ENCODE assay signal across 8 cellular contexts in genomic region chrX:129540725-129541184, GRCh38. TPM values are rescaled to one million over a fixed set of nuclear protein-coding genes. Genes with fewer than 3 reads are reported as not detected.
DNase-seq lines count a peak whose midpoint lies in the region; ATAC-seq and TF ChIP-seq lines count a peak whose summit lies in the region.

No MANE protein-coding gene starts in this region.

- peak; percentile 44 for DNase-seq in NCI-H748 (lab: John Stamatoyannopoulos, UW; ENCODE audit: unreplicated experiment)
- DNase-seq in NCI-H748 treated with DMSO at 0.1 percent for 48 hours (lab: John Stamatoyannopoulos, UW), result no peak
- DNase-seq in SK-N-SH, result no peak
- DNase-seq in epithelial cell of prostate (ENCODE audit: low read depth, low spot score), result no peak
- DNase-seq in nephron progenitor cell, result no peak
- DNase-seq in stimulated activated naive CD4-positive, alpha-beta T cell treated with Interleukin-2 at 50 U/mL for 16 hours (lab: John Stamatoyannopoulos, UW), result no peak
- no peak for DNase-seq in midbrain (lab: John Stamatoyannopoulos, UW)

- POLR2A ChIA-PET in SK-N-SH (lab: Yijun Ruan, JAX), result no interaction called here

- H3K4me1 Mint-ChIP-seq in nephron progenitor cell, result peaks cover 34% of the 10 kb centered on the region

- H3K27me3 Mint-ChIP-seq in nephron progenitor cell (ENCODE audit: low read depth, poor library complexity), result no peaks in the 10 kb centered on the region

- no peaks in the 10 kb centered on the region for H3K9me3 Mint-ChIP-seq in nephron progenitor cell

- peaks cover 0 to 20% of the 10 kb centered on the region in 2 experiments for H3K36me3 ChIP-seq in SK-N-SH (replicated peaks in 1 of 2; ENCODE audit: control insufficient read depth in 1 of 2, insufficient read depth in 2 of 2, low read length in 1 of 2)

- TF ChIP-seq RAD21 in SK-N-SH (IDR thresholded peaks at IDR 0.05; ENCODE audit: low read length), result no peak

- peaks cover 18% of the 10 kb centered on the region for H3K36me3 Mint-ChIP-seq in nephron progenitor cell (ENCODE audit: low read depth)

- H3K4me1 ChIP-seq in SK-N-SH (ENCODE audit: control insufficient read depth in 1 of 2, insufficient read depth in 2 of 2, low read depth in 1 of 2, low read length in 1 of 2), result peaks cover 0 to 8% of the 10 kb centered on the region in 2 experiments; a peak in 1 of 4 replicates

- no peaks in the 10 kb centered on the region for H3K9me3 ChIP-seq in SK-N-SH

- no peak overlapping the region for H3K27ac Mint-ChIP-seq in nephron progenitor cell

- H3K9me2 ChIP-seq in SK-N-SH, result no peaks in the 10 kb centered on the region

- CTCF ChIA-PET in SK-N-SH (lab: Yijun Ruan, JAX), result interaction anchor here (0.5 to 1.4 kb wide), 11 partner anchors 11 to 61 kb away, joined by 3 to 7 read pairs (median 3); no protein-coding TSS in a partner anchor

- H3K79me2 ChIP-seq in SK-N-SH (ENCODE audit: insufficient read depth), result peaks cover 11% of the 10 kb centered on the region; the same call in 1 of the 2 replicates

- peak overlapping the region; percentile 32; the same call in 1 of the 2 replicates for H3K9ac ChIP-seq in SK-N-SH

- ATAC-seq in HG03064 (IDR thresholded peaks at IDR 0.05; ENCODE audit: low read depth, unreplicated experiment), result peak; percentile 33

- H3K27me3 ChIP-seq in SK-N-SH (ENCODE audit: insufficient read depth), result no peaks in the 10 kb centered on the region

- peak overlapping the region; percentile 73 for H3K4me3 Mint-ChIP-seq in nephron progenitor cell

- no peaks in the 10 kb centered on the region for H4K20me1 ChIP-seq in SK-N-SH (ENCODE audit: insufficient read depth)

- TF ChIP-seq CTCF in SK-N-SH (IDR thresholded peaks at IDR 0.05) (no peak), nephron progenitor cell (IDR thresholded peaks at IDR 0.05) (no peak)

- 14% methylated on average over 10 of the region's 14 CpGs for WGBS in SK-N-SH (ENCODE audit: low lambda C conversion rate)

- H3K4me3 ChIP-seq in SK-N-SH (ENCODE audit: low read depth in 2 of 2, low read length in 1 of 2), result peak overlapping the region; percentile 68 to 84

- H3F3A ChIP-seq in SK-N-SH (replicated peaks; ENCODE audit: insufficient read depth), result no peaks in the 10 kb centered on the region

- no peak overlapping the region; a peak in 1 of 4 replicates for H3K27ac ChIP-seq in SK-N-SH (ENCODE audit: low read depth in 2 of 2, low read length in 1 of 2)
- peak overlapping the region; percentile 29 for H3K27ac ChIP-seq in epithelial cell of prostate

- TF ChIP-seq EP300 in SK-N-SH (IDR thresholded peaks at IDR 0.05; ENCODE audit: borderline replicate concordance in 1 of 2, low read depth in 1 of 2, low read length in 1 of 2), result no peak

- H2AFZ ChIP-seq in SK-N-SH (ENCODE audit: low read depth), result peak overlapping the region; percentile 85

- H3K4me2 ChIP-seq in SK-N-SH, result peak overlapping the region; percentile 85

TF ChIP-seq in SK-N-SH, 30 proteins besides CTCF, POLR2A, EP300 and RAD21:
- no peak for TF ChIP-seq NFIC (IDR thresholded peaks at IDR 0.05; ENCODE audit: borderline replicate concordance)
- TF ChIP-seq ELF1 (IDR thresholded peaks at IDR 0.05), result no peak
- TF ChIP-seq USF2 (IDR thresholded peaks at IDR 0.05; ENCODE audit: borderline replicate concordance, low read depth, low read length), result no peak
- no peak for TF ChIP-seq SMC3 (IDR thresholded peaks at IDR 0.05; ENCODE audit: low read depth, low read length)
- TF ChIP-seq GATA2 (CRISPR knock-in tag; IDR thresholded peaks at IDR 0.05), result no peak
- TF ChIP-seq FOXJ3 (CRISPR knock-in tag; IDR thresholded peaks at IDR 0.05), result no peak
- no peak for TF ChIP-seq YY1 (IDR thresholded peaks at IDR 0.05; ENCODE audit: low read depth)
- TF ChIP-seq, protein P1, sequence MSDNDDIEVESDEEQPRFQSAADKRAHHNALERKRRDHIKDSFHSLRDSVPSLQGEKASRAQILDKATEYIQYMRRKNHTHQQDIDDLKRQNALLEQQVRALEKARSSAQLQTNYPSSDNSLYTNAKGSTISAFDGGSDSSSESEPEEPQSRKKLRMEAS (IDR thresholded peaks at IDR 0.05; ENCODE audit: low read depth), result no peak

RNA-seq across cellular contexts. Expression of gene OCRL, which starts 0.7 kb away (rescaled TPM):
- polyA plus RNA-seq in SK-N-SH (2012; rRNA removed), result 18.6 and 23.3 TPM in 2 replicates
- polyA plus RNA-seq in SK-N-SH (2012; cell fraction: cytosol; rRNA removed), result 22.2 and 23.9 TPM in 2 replicates
- polyA plus RNA-seq in SK-N-SH (2012; cell fraction: nucleus; rRNA removed), result 20.6 and 43.0 TPM in 2 replicates

RNA-seq across cellular contexts. Expression of gene SMARCA1, which starts 17.5 kb away (rescaled TPM):
- 17.1 and 23.5 TPM in 2 replicates for polyA plus RNA-seq in SK-N-SH (2012; rRNA removed)
- 32.2 and 42.3 TPM in 2 replicates for polyA plus RNA-seq in SK-N-SH (2012; cell fraction: cytosol; rRNA removed)
- polyA plus RNA-seq in SK-N-SH (2012; cell fraction: nucleus; rRNA removed), result 9.8 and 19.4 TPM in 2 replicates
